Comparison of ENCODE assay signal across 8 cellular contexts in the genomic region with DNA sequence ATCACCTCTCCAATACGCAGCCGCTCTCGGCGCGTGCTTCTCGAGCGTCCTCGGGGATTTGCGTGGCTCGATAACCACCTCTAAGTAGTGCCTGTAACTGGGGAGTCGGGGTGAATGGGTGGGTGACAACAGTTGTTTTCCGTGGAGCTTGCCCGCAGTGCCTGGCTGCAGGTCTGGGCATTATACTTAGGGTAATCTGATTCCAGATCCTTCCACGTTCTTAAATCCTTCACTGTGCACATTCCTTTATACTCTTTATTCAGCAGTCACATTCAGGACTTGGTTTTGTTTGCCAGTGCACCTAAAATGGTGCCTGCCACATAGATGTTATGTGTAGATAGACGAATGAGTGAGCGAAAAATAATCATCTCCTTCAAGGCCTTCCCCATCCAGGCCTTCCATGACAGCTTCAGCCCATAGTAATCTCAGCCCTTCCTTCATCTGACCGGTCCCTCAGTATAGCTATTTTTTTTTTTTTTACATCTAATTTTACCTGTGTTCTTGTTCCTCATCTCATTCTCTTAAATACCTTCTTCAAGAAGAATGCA. TPM values are rescaled to one million over a fixed set of nuclear protein-coding genes. Genes with fewer than 3 reads are reported as not detected.
DNase-seq lines count a peak whose midpoint lies in the region; ATAC-seq and TF ChIP-seq lines count a peak whose summit lies in the region.

No MANE protein-coding gene starts in this region.

- ATAC-seq in HG03280 (IDR thresholded peaks at IDR 0.05; ENCODE audit: unreplicated experiment): peak; percentile 15
- no peak for ATAC-seq in GM19395 (IDR thresholded peaks at IDR 0.05; ENCODE audit: unreplicated experiment)
- ATAC-seq in HG03159 (IDR thresholded peaks at IDR 0.05; ENCODE audit: unreplicated experiment): no peak
- ATAC-seq in GM19324 (IDR thresholded peaks at IDR 0.05; ENCODE audit: low FRiP score, unreplicated experiment): no peak

- no peak for TF ChIP-seq POLR2A in thyroid gland (IDR thresholded peaks at IDR 0.05)

- H3K9ac ChIP-seq in BLaER1 treated with 17β-estradiol and CSF1 and Interleukin-3, amounts not matched to agents 10 nM and 100 nM: peak overlapping the region; percentile 88 to 99 (median 93)

- H3K4me3 ChIP-seq in BLaER1 treated with 17β-estradiol and CSF1 and Interleukin-3, amounts not matched to agents 10 nM and 100 nM: peak overlapping the region; percentile 75 to 94 (median 87)
- peak overlapping the region; percentile 45 to 89 (median 73) for H3K4me3 ChIP-seq in thyroid gland (replicated peaks in 1 of 3)

- no peaks in the 10 kb centered on the region for H3K9me3 ChIP-seq in BLaER1 treated with 17β-estradiol and CSF1 and Interleukin-3, amounts not matched to agents 10 nM and 100 nM (replicated peaks in 1 of 11)
- no peaks in the 10 kb centered on the region for H3K9me3 ChIP-seq in thyroid gland

- H3K4me1 ChIP-seq in BLaER1 treated with 17β-estradiol and CSF1 and Interleukin-3, amounts not matched to agents 10 nM and 100 nM: peaks cover 37 to 54% (median 46%) of the 10 kb centered on the region in 10 experiments
- peaks cover 8 to 16% of the 10 kb centered on the region in 2 donors for H3K4me1 ChIP-seq in thyroid gland

- DNase-seq in amniotic epithelial cell (ENCODE audit: low read depth) (peak; percentile 24), kidney glomerular epithelial cell (lab: John Stamatoyannopoulos, UW) (peak; percentile 33), thyroid gland (no peak)

- H4K20me1 ChIP-seq in BLaER1 treated with 17β-estradiol and CSF1 and Interleukin-3, amounts not matched to agents 10 nM and 100 nM: peaks cover 0 to 22% (median 0%) of the 10 kb centered on the region in 11 experiments; a peak in 5 of 22 replicates

- peak overlapping the region; percentile 78 to 96 (median 91) for H3K4me2 ChIP-seq in BLaER1 treated with 17β-estradiol and CSF1 and Interleukin-3, amounts not matched to agents 10 nM and 100 nM

- peaks cover 44 to 66% (median 62%) of the 10 kb centered on the region in 11 experiments for H3K36me3 ChIP-seq in BLaER1 treated with 17β-estradiol and CSF1 and Interleukin-3, amounts not matched to agents 10 nM and 100 nM
- H3K36me3 ChIP-seq in thyroid gland: peaks cover 17 to 26% of the 10 kb centered on the region in 2 donors

- no peak for TF ChIP-seq CTCF in thyroid gland (IDR thresholded peaks at IDR 0.05)

- WGBS in thyroid gland, 2 donors: 2 to 3% methylated on average over 14 to 17 of the region's 17 CpGs

- intact Hi-C loops in thyroid gland (cut with DNase I): loop anchor here (2.0 to 10.0 kb wide), 2 partner anchors 53 to 111 kb away; no protein-coding TSS in a partner anchor

- H3K27ac ChIP-seq in BLaER1 treated with 17β-estradiol and CSF1 and Interleukin-3, amounts not matched to agents 10 nM and 100 nM: peak overlapping the region; percentile 87 to 97 (median 93)
- peak overlapping the region in 2 of 3 donors; percentile 91 to 92 for H3K27ac ChIP-seq in thyroid gland

- no peaks in the 10 kb centered on the region for H3K27me3 ChIP-seq in BLaER1 treated with 17β-estradiol and CSF1 and Interleukin-3, amounts not matched to agents 10 nM and 100 nM
- H3K27me3 ChIP-seq in thyroid gland: no peaks in the 10 kb centered on the region

RNA-seq across cellular contexts. Expression of a gene that starts 0.6 kb away (rescaled TPM):
- total RNA-seq in thyroid gland: 10 to 100 TPM; 25.9 to 32.9 (median 31.2) TPM

RNA-seq across cellular contexts. Expression of a gene that starts 54.5 kb away (rescaled TPM):
- 100 to 1,000 TPM; 164 to 207 (median 180) TPM for total RNA-seq in thyroid gland

Comparison
In these comparisons a context has a peak if more than half of its experiments do, and no peak if none do; other contexts are left out.
1. DNase-seq: peak in amniotic epithelial cell (single experiment) and kidney glomerular epithelial cell (single experiment); none in thyroid gland (0 of 2).